38 cellular contexts compared by ENCODE assay signal in genomic region chr2:218773881-218774280, GRCh38. TPM values are rescaled to one million over a fixed set of nuclear protein-coding genes. Genes with fewer than 3 reads are reported as not detected.
"Had no signal": no experiment of that assay in that cellular context is flagged by ENCODE, and none has a peak within 500 bp of the region (broad histone marks: within the 10 kb centered on the region; RNA-seq: fewer than 3 reads in every experiment).

No MANE protein-coding gene starts in this region.

- H3K36me3 ChIP-seq: MG63 had no signal

- H3K27ac ChIP-seq: KMS-11 had no signal

- H3K4me3 ChIP-seq: MG63 had no signal

- H3K27me3 ChIP-seq: MG63 had no signal

- H3K4me2 ChIP-seq: KMS-11 had no signal

- DNase-seq: Karpas-422, Kasumi-1, KG1, MG63, MM.1S, MV-4-11, NCI-H1048, NCI-H1092, NCI-H1092 treated with DMSO at 0.1 percent for 48 hours, NCI-H1105, NCI-H1105 treated with DMSO at 0.1 percent for 48 hours, NCI-H1417, NCI-H1417 treated with DMSO at 0.1 percent for 48 hours, NCI-H1436, NCI-H1436 treated with DMSO at 0.1 percent for 48 hours, NCI-H146, NCI-H1694, NCI-H1694 treated with DMSO at 0.1 percent for 48 hours, NCI-H187, NCI-H187 treated with DMSO at 0.1 percent for 48 hours, NCI-H1930, NCI-H2029, NCI-H2029 treated with DMSO at 0.1 percent for 48 hours, NCI-H2081, NCI-H2081 treated with DMSO at 0.1 percent for 48 hours, NCI-H2107, NCI-H2171, NCI-H2171 treated with DMSO at 0.1 percent for 48 hours, NCI-H2227 treated with DMSO at 0.1 percent for 48 hours, NCI-H226, NCI-H345, NCI-H446, NCI-H446 treated with DMSO at 0.1 percent for 48 hours, NCI-H510A had no signal

RNA-seq across cellular contexts. Expression of gene CYP27A1, which starts 8.1 kb away (rescaled TPM):
- total RNA-seq: MCF 10A, NCI-H460 had no signal

RNA-seq across cellular contexts. Expression of gene PRKAG3, which starts 57.7 kb away (rescaled TPM):
- total RNA-seq: M059J, MCF 10A, NCI-H460 had no signal
